In genomic region chr11:75233688-75234295, GRCh38 we compare ENCODE assay signal across 10 cellular contexts. TPM values are rescaled to one million over a fixed set of nuclear protein-coding genes. Genes with fewer than 3 reads are reported as not detected.
DNase-seq lines count a peak whose midpoint lies in the region; ATAC-seq and TF ChIP-seq lines count a peak whose summit lies in the region.
"Had no signal": no experiment of that assay in that cellular context is flagged by ENCODE, and none has a peak within 500 bp of the region (broad histone marks: within the 10 kb centered on the region; RNA-seq: fewer than 3 reads in every experiment).

No MANE protein-coding gene starts in this region.

- H3K36me3 Mint-ChIP-seq in neural crest cell (ENCODE audit: low read depth) = no peaks in the 10 kb centered on the region

- H3K79me2 ChIP-seq in GM23248 (ENCODE audit: insufficient read depth) = no peaks in the 10 kb centered on the region

- H2AFZ ChIP-seq in GM23248 = no peak overlapping the region

- no peaks in the 10 kb centered on the region for H3K4me1 Mint-ChIP-seq in neural crest cell

- no peaks in the 10 kb centered on the region for H3F3A ChIP-seq in GM23248 (ENCODE audit: insufficient read depth)

- H3K4me2 ChIP-seq in GM23248 (ENCODE audit: unreplicated experiment) = no peak overlapping the region

- peaks cover 39% of the 10 kb centered on the region for H3K27me3 Mint-ChIP-seq in neural crest cell (ENCODE audit: low read depth)

- no peak for TF ChIP-seq CTCF in NB4 (IDR thresholded peaks at IDR 0.05; ENCODE audit: low read depth, low read length)
- TF ChIP-seq CTCF in cardiac fibroblast (IDR thresholded peaks at IDR 0.05; ENCODE audit: low read depth, low read length) = no peak
- no peak for TF ChIP-seq CTCF in neural crest cell (conservative IDR thresholded peaks at IDR 0.05)

- no peak overlapping the region for H3K9ac ChIP-seq in GM23248

- WGBS in GM23248 (ENCODE audit: low coverage in 1 of 2, low lambda C conversion rate in 2 of 2, missing lambda C conversion rate in 2 of 2), 2 experiments = 47 to 49% methylated on average over 5 of the region's 5 CpGs

- DNase-seq in GM23248 (peak; percentile 64), NB4 (ENCODE audit: low read depth) (peak; percentile 62), cardiac fibroblast (ENCODE audit: low read depth in 2 of 2) (peak; percentile 72 to 74), neural crest cell (ENCODE audit: low read depth, low spot score) (peak; percentile 68), cortex of kidney (lab: John Stamatoyannopoulos, UW) (no peak), SHP77 (lab: John Stamatoyannopoulos, UW) (no peak)

- no peak overlapping the region for H3K27ac Mint-ChIP-seq in neural crest cell (ENCODE audit: unreplicated experiment)

- in situ Hi-C loops in GM23248 (cut with MboI) = no loop called here

- no peak for TF ChIP-seq POLR2A in NB4 (IDR thresholded peaks at IDR 0.05; ENCODE audit: extremely low read depth, insufficient read length)

- H3K9me3 ChIP-seq in GM23248 (ENCODE audit: low read depth) = no peaks in the 10 kb centered on the region
- H3K9me3 ChIP-seq: neutrophil had no signal

- H3K27ac ChIP-seq in GM23248 = no peak overlapping the region
- H3K27ac ChIP-seq: neutrophil had no signal

- no peaks in the 10 kb centered on the region for H3K9me2 ChIP-seq in GM23248 (ENCODE audit: insufficient read depth)

- no peak overlapping the region for H3K4me3 Mint-ChIP-seq in neural crest cell

- H3K27me3 ChIP-seq in GM23248 (replicated peaks; ENCODE audit: insufficient read depth) = peaks cover 9% of the 10 kb centered on the region; the same call in 1 of the 2 replicates

- no peaks in the 10 kb centered on the region for H3K9me3 Mint-ChIP-seq in neural crest cell

- ATAC-seq in HG03442 (IDR thresholded peaks at IDR 0.05; ENCODE audit: unreplicated experiment) (no peak), GM18520 (IDR thresholded peaks at IDR 0.05; ENCODE audit: unreplicated experiment) (no peak)
- ATAC-seq: Panc1 had no signal

- H3K36me3 ChIP-seq in GM23248 (ENCODE audit: low read depth) = no peaks in the 10 kb centered on the region
- H3K36me3 ChIP-seq: neutrophil had no signal

- no peaks in the 10 kb centered on the region for H3K4me1 ChIP-seq in GM23248 (ENCODE audit: insufficient read depth)

- H4K20me1 ChIP-seq in GM23248 (ENCODE audit: insufficient read depth) = no peaks in the 10 kb centered on the region

- no peak overlapping the region for H3K4me3 ChIP-seq in GM23248
- no peak overlapping the region for H3K4me3 ChIP-seq in NB4 (ENCODE audit: low read depth, low read length)
- H3K4me3 ChIP-seq in cardiac fibroblast (replicated peaks in 1 of 2; ENCODE audit: low read depth in 2 of 2, low read length in 2 of 2) = no peak overlapping the region

RNA-seq across cellular contexts. Expression of gene TPBGL, which starts 6.8 kb away (rescaled TPM):
- not detected in 2 replicates for total RNA-seq in GM23248 (2014; rRNA removed; shearing (Covaris generic))
- not detected in 2 replicates for polyA plus RNA-seq in GM23248 (2016; fragmentation: Nextera tagmentation; extraction: Ambion mirVana)
- 0.19 and 0.27 TPM in 2 replicates for total RNA-seq in neural crest cell

Comparison
In these comparisons a context has a peak if more than half of its experiments do, and no peak if none do; other contexts are left out.
1. DNase-seq: peak in GM23248 (single experiment), NB4 (single experiment), cardiac fibroblast (2 of 2) and neural crest cell (single experiment); none in cortex of kidney (single experiment) and SHP77 (0 of 2).